19 cellular contexts compared by ENCODE assay signal in genomic region chr17:72672729-72673128, GRCh38.
"Had no signal": no experiment of that assay in that cellular context is flagged by ENCODE, and none has a peak within 500 bp of the region (broad histone marks: within the 10 kb centered on the region; RNA-seq: fewer than 3 reads in every experiment).

No MANE protein-coding gene starts in this region.

- H3K9ac ChIP-seq: SK-N-SH had no signal

- H3K9me2 ChIP-seq: SK-N-SH had no signal

- DNase-seq: Kasumi-1, KG1, MM.1S, NCI-H1092 treated with DMSO at 0.1 percent for 48 hours, NCI-H1436, NCI-H187, NCI-H2029, NCI-H2081 treated with DMSO at 0.1 percent for 48 hours, NCI-H2171, NCI-H226, NCI-H446, NCI-H510A, NCI-H524 treated with DMSO at 0.1 percent for 48 hours, NCI-H69, NCI-H774, SHP77, SK-N-SH had no signal

- H3K27ac ChIP-seq: HL-60, RWPE1 had no signal

- H3K4me2 ChIP-seq: SK-N-SH had no signal
